8 cellular contexts compared by ENCODE assay signal in genomic region chr1:2198571-2198970, GRCh38. TPM values are rescaled to one million over a fixed set of nuclear protein-coding genes. Genes with fewer than 3 reads are reported as not detected.
DNase-seq lines count a peak whose midpoint lies in the region; ATAC-seq and TF ChIP-seq lines count a peak whose summit lies in the region.

No MANE protein-coding gene starts in this region.

- H3K27me3 Mint-ChIP-seq in osteocyte (ENCODE audit: unreplicated experiment): no peaks in the 10 kb centered on the region

- no peak overlapping the region for H3K4me3 ChIP-seq in RWPE2 (ENCODE audit: severe bottlenecking)
- no peak overlapping the region for H3K4me3 ChIP-seq in esophagus (ENCODE audit: low read depth in 1 of 2, low read length in 2 of 2)

- no peak for DNase-seq in RWPE2 (ENCODE audit: low spot score)
- DNase-seq in osteocyte (ENCODE audit: extremely low spot score, unreplicated experiment): no peak
- DNase-seq in DMS53 treated with DMSO at 0.1 percent for 48 hours (lab: John Stamatoyannopoulos, UW; ENCODE audit: unreplicated experiment): no peak
- no peak for DNase-seq in SIG-M5 (lab: John Stamatoyannopoulos, UW)

- 46 to 54% methylated on average over 11 of the region's 11 CpGs for WGBS in esophagus, 2 donors

- peak overlapping the region; percentile 72 for H3K27ac Mint-ChIP-seq in osteocyte (ENCODE audit: unreplicated experiment)

- H3K27ac ChIP-seq in C4-2B (peak overlapping the region; percentile 69), RWPE2 (ENCODE audit: poor library complexity, severe bottlenecking) (peak overlapping the region; percentile 30), esophagus (ENCODE audit: low read depth in 2 of 2, low read length in 1 of 2) (peak overlapping the region; percentile 81 to 91)

- no peak overlapping the region for H3K4me3 Mint-ChIP-seq in osteocyte (ENCODE audit: unreplicated experiment)

- H3K4me1 ChIP-seq in RWPE2 (ENCODE audit: insufficient read depth, poor library complexity, severe bottlenecking) (no peaks in the 10 kb centered on the region), esophagus (ENCODE audit: control insufficient read depth in 2 of 2, insufficient read depth in 2 of 2, low read length in 1 of 2) (peaks cover 4 to 16% of the 10 kb centered on the region in 2 donors)

- H3K9me3 ChIP-seq in RWPE2 (ENCODE audit: severe bottlenecking) (no peaks in the 10 kb centered on the region), esophagus (ENCODE audit: control insufficient read depth in 2 of 2, insufficient read depth in 1 of 2, low read depth in 1 of 2, low read length in 1 of 2) (no peaks in the 10 kb centered on the region)

- no peaks in the 10 kb centered on the region for H3K9me3 Mint-ChIP-seq in osteocyte (ENCODE audit: unreplicated experiment)

- H3K27me3 ChIP-seq in RWPE2 (ENCODE audit: insufficient read depth, poor library complexity, severe bottlenecking) (no peaks in the 10 kb centered on the region), esophagus (ENCODE audit: control insufficient read depth in 1 of 2, insufficient read depth in 2 of 2, low read length in 2 of 2) (no peaks in the 10 kb centered on the region)

- TF ChIP-seq CTCF in C4-2B (conservative IDR thresholded peaks at IDR 0.05) (no peak), RWPE2 (IDR thresholded peaks at IDR 0.05; ENCODE audit: poor library complexity, severe bottlenecking) (no peak), osteocyte (IDR thresholded peaks at IDR 0.05) (no peak)

- peaks cover 9% of the 10 kb centered on the region for H3K4me1 Mint-ChIP-seq in osteocyte (ENCODE audit: unreplicated experiment)

- ATAC-seq in RWPE2 (ENCODE audit: low read depth) (no peak), HG03097 (IDR thresholded peaks at IDR 0.05; ENCODE audit: low FRiP score, unreplicated experiment) (no peak), GM18868 (IDR thresholded peaks at IDR 0.05; ENCODE audit: unreplicated experiment) (no peak)

- no peaks in the 10 kb centered on the region for H3K36me3 Mint-ChIP-seq in osteocyte (ENCODE audit: unreplicated experiment)

- H3K36me3 ChIP-seq in RWPE2 (ENCODE audit: low read depth) (no peaks in the 10 kb centered on the region), esophagus (ENCODE audit: control insufficient read depth in 2 of 2, insufficient read depth in 2 of 2, low read length in 1 of 2) (no peaks in the 10 kb centered on the region)

RNA-seq across cellular contexts. Expression of gene FAAP20, which starts 4.0 kb away (rescaled TPM):
- 10 to 100 TPM; 32.9 to 44.8 TPM for polyA plus RNA-seq in esophagus
- total RNA-seq in osteocyte: 85.1 and 90.4 TPM in 2 replicates

RNA-seq across cellular contexts. Expression of gene SKI, which starts 29.5 kb away (rescaled TPM):
- 10 to 100 TPM; 11.5 to 12.8 TPM for polyA plus RNA-seq in esophagus
- 131 and 132 TPM in 2 replicates for total RNA-seq in osteocyte

Comparison
In these comparisons a context has a peak if more than half of its experiments do, and no peak if none do; other contexts are left out.
1. H3K27ac ChIP-seq: peak in every context shown above with its lines; median percentile 86 in esophagus; 69 in C4-2B; 30 in RWPE2.